14 cellular contexts compared by ENCODE assay signal in genomic region chr7:13016633-13017324, GRCh38.
DNase-seq lines count a peak whose midpoint lies in the region; ATAC-seq, FAIRE-seq and TF ChIP-seq lines count a peak whose summit lies in the region.
"Had no signal": no experiment of that assay in that cellular context is flagged by ENCODE, and none has a peak within 500 bp of the region (broad histone marks: within the 10 kb centered on the region; RNA-seq: fewer than 3 reads in every experiment).

No MANE protein-coding gene starts in this region.

- H3K9me2 ChIP-seq in HCT116 (ENCODE audit: insufficient read depth), result no peaks in the 10 kb centered on the region

- peak; percentile 55 for ATAC-seq in HCT116
- peak; percentile 81 for ATAC-seq in foreskin keratinocyte
- ATAC-seq in left cardiac atrium, result no peak
- no peak for ATAC-seq in pancreas
- ATAC-seq: activated CD8-positive, alpha-beta T cell treated with anti-CD3 and anti-CD28 coated beads, Interleukin-2, amount 10 ng/mL, durations not matched to agents 7 days and 5 days had no signal

- H3K4me3 ChIP-seq in HCT116 (replicated peaks in 1 of 2; ENCODE audit: low read depth in 1 of 2, low read length in 2 of 2), result peak overlapping the region; percentile 53 to 62
- no peak overlapping the region for H3K4me3 ChIP-seq in skeletal muscle satellite cell (ENCODE audit: low read length)
- no peak overlapping the region for H3K4me3 ChIP-seq in pancreas
- H3K4me3 ChIP-seq: lung, prostate gland had no signal

- 81 to 83% methylated on average over 9 of the region's 9 CpGs for WGBS in pancreas, 2 donors

- TF ChIP-seq CTCF in HCT116 (IDR thresholded peaks at IDR 0.05 in 2 of 3, conservative IDR thresholded peaks at IDR 0.05 in 1 of 3; ENCODE audit: borderline replicate concordance in 1 of 3, insufficient read depth in 1 of 3, low read depth in 2 of 3, low read length in 2 of 3) (no peak), foreskin keratinocyte (conservative IDR thresholded peaks at IDR 0.05) (no peak), pancreas (IDR thresholded peaks at IDR 0.05) (no peak)

- no peaks in the 10 kb centered on the region for H4K20me1 ChIP-seq in HCT116 (ENCODE audit: insufficient read depth)

- peak; percentile 71 for DNase-seq in HCT116 (ENCODE audit: low read depth, low spot score)
- DNase-seq in astrocyte of the hippocampus (ENCODE audit: low read depth, low spot score), result peak; percentile 37
- DNase-seq in foreskin keratinocyte, result peak; percentile 5 to 33
- DNase-seq in left cardiac atrium, result no peak
- DNase-seq in pancreas, result no peak
- no peak for DNase-seq in midbrain (lab: John Stamatoyannopoulos, UW)
- no peak for DNase-seq in NCI-H1930 (lab: John Stamatoyannopoulos, UW)
- DNase-seq: activated CD8-positive, alpha-beta T cell treated with anti-CD3 and anti-CD28 coated beads, Interleukin-2, amount 10 ng/mL, durations not matched to agents 7 days and 5 days; activated naive CD4-positive, alpha-beta T cell treated with Interleukin-2 at 50 U/mL for 16 hours; CD4-positive, alpha-beta T cell; T-helper 9 cell had no signal

- intact Hi-C loops in HCT116 (cut with micrococcal nuclease) (loop anchor here (1.0 to 5.0 kb wide), 2 partner anchors 214 to 329 kb away; partner anchors contain the start of gene ARL4A), left cardiac atrium (cut with DNase I) (no loop called here), pancreas (cut with DNase I) (no loop called here)

- no peaks in the 10 kb centered on the region for H3K27me3 ChIP-seq in HCT116 (ENCODE audit: insufficient read depth, low read length)
- no peaks in the 10 kb centered on the region for H3K27me3 ChIP-seq in foreskin keratinocyte
- no peaks in the 10 kb centered on the region for H3K27me3 ChIP-seq in skeletal muscle satellite cell (ENCODE audit: control insufficient read depth, insufficient read depth, low read length)
- H3K27me3 ChIP-seq in pancreas, result no peaks in the 10 kb centered on the region

- POLR2A ChIA-PET in HCT116 (lab: Charles Lee), result interaction anchor here (0.5 to 1.6 kb wide), 6 partner anchors 8 to 329 kb away, joined by 3 to 7 read pairs (median 4); partner anchors contain the start of gene ARL4A

- H3K9me3 ChIP-seq in HCT116 (ENCODE audit: control insufficient read depth in 1 of 2, insufficient read depth in 1 of 2, low read depth in 1 of 2, low read length in 2 of 2), result no peaks in the 10 kb centered on the region
- H3K9me3 ChIP-seq in skeletal muscle satellite cell (replicated peaks; ENCODE audit: low read length), result no peaks in the 10 kb centered on the region
- no peaks in the 10 kb centered on the region for H3K9me3 ChIP-seq in pancreas
- H3K9me3 ChIP-seq: prostate gland had no signal

- RAD21 ChIA-PET in HCT116 (lab: Charles Lee; ENCODE audit: low non-redundant PET in 1 of 2, low total read pairs in 2 of 2, uncharacterized antibody in 2 of 2, unreplicated experiment in 2 of 2), result no interaction called here

- FAIRE-seq in pancreas (lab: Jason Lieb, UNC), result no peak

- peak overlapping the region; percentile 90 for H3K4me2 ChIP-seq in HCT116 (ENCODE audit: low read length)
- peak overlapping the region; percentile 67 for H3K4me2 ChIP-seq in skeletal muscle satellite cell (ENCODE audit: low read length)

- H3K4me1 ChIP-seq in HCT116 (ENCODE audit: control insufficient read depth in 1 of 2, insufficient read depth in 2 of 2, low read length in 2 of 2), result peaks cover 24 to 62% of the 10 kb centered on the region in 2 experiments
- peaks cover 14% of the 10 kb centered on the region for H3K4me1 ChIP-seq in foreskin keratinocyte
- H3K4me1 ChIP-seq in skeletal muscle satellite cell (ENCODE audit: control insufficient read depth, insufficient read depth, low read length), result peaks cover 17% of the 10 kb centered on the region
- H3K4me1 ChIP-seq in pancreas, result no peaks in the 10 kb centered on the region
- H3K4me1 ChIP-seq: prostate gland had no signal

- no peaks in the 10 kb centered on the region for H3K79me2 ChIP-seq in HCT116 (ENCODE audit: insufficient read depth, low read length)

- H2AFZ ChIP-seq in HCT116 (ENCODE audit: low read depth, low read length, poor library complexity, severe bottlenecking), result no peak overlapping the region

- CTCF ChIA-PET in HCT116 (lab: Charles Lee), result interaction anchor here (3.1 kb wide), 1 partner anchor 330 kb away, joined by 8 read pairs; the partner anchor contains the start of gene ARL4A

- no peaks in the 10 kb centered on the region for H3K36me3 ChIP-seq in HCT116 (ENCODE audit: control insufficient read depth in 1 of 2, insufficient read depth in 2 of 2, low read length in 2 of 2)
- H3K36me3 ChIP-seq in skeletal muscle satellite cell (ENCODE audit: insufficient read depth, low read length), result no peaks in the 10 kb centered on the region
- H3K36me3 ChIP-seq in pancreas, result no peaks in the 10 kb centered on the region
- H3K36me3 ChIP-seq: prostate gland had no signal

- no peak for TF ChIP-seq POLR2A in HCT116 (IDR thresholded peaks at IDR 0.05; ENCODE audit: borderline replicate concordance, extremely low read depth, insufficient read depth, insufficient read length)

- H3K9ac ChIP-seq in HCT116 (ENCODE audit: low read length) (peak overlapping the region; percentile 74), skeletal muscle satellite cell (ENCODE audit: low read depth, low read length) (no peak overlapping the region)

- TSS peak; percentile 49 for BruUV-seq in HCT116 (replicated peaks; lab: Mats Ljungman, UMichigan)

- TF ChIP-seq RAD21 in HCT116 (IDR thresholded peaks at IDR 0.05; ENCODE audit: low read depth), result no peak

- H3K27ac ChIP-seq in HCT116 (ENCODE audit: low read depth, low read length) (peak overlapping the region; percentile 93), foreskin keratinocyte (peak overlapping the region; percentile 1), pancreas (no peak overlapping the region)
- H3K27ac ChIP-seq: prostate gland had no signal

TF ChIP-seq in HCT116, 20 proteins besides CTCF, POLR2A, EP300 and RAD21:
- TF ChIP-seq TCF7L2 (IDR thresholded peaks at IDR 0.05; ENCODE audit: borderline replicate concordance, extremely low read depth, insufficient read depth, insufficient read length), result no peak
- TF ChIP-seq MAX (IDR thresholded peaks at IDR 0.05), result no peak
- TF ChIP-seq ZFX (IDR thresholded peaks at IDR 0.05), result no peak
- no peak for TF ChIP-seq YY1 (IDR thresholded peaks at IDR 0.05; ENCODE audit: extremely low read depth, insufficient replicate concordance, low read depth, low read length)
- TF ChIP-seq SP1 (IDR thresholded peaks at IDR 0.05; ENCODE audit: low read depth), result no peak

Comparison
In these comparisons a context has a peak if more than half of its experiments do, and no peak if none do; other contexts are left out.
1. ATAC-seq: peak in HCT116 (single experiment) and foreskin keratinocyte (single experiment); none in left cardiac atrium (0 of 2) and pancreas (0 of 4).
2. DNase-seq: peak in HCT116 (single experiment), astrocyte of the hippocampus (single experiment) and foreskin keratinocyte (2 of 2); none in left cardiac atrium (single experiment), pancreas (0 of 6), midbrain (single experiment) and NCI-H1930 (0 of 2).
3. H3K27ac ChIP-seq: peak in HCT116 (single experiment) and foreskin keratinocyte (single experiment); none in pancreas (0 of 4).
4. H3K4me3 ChIP-seq: peak in HCT116 (2 of 2); none in skeletal muscle satellite cell (single experiment) and pancreas (0 of 4).